32 cellular contexts compared by ENCODE assay signal in the genomic region with DNA sequence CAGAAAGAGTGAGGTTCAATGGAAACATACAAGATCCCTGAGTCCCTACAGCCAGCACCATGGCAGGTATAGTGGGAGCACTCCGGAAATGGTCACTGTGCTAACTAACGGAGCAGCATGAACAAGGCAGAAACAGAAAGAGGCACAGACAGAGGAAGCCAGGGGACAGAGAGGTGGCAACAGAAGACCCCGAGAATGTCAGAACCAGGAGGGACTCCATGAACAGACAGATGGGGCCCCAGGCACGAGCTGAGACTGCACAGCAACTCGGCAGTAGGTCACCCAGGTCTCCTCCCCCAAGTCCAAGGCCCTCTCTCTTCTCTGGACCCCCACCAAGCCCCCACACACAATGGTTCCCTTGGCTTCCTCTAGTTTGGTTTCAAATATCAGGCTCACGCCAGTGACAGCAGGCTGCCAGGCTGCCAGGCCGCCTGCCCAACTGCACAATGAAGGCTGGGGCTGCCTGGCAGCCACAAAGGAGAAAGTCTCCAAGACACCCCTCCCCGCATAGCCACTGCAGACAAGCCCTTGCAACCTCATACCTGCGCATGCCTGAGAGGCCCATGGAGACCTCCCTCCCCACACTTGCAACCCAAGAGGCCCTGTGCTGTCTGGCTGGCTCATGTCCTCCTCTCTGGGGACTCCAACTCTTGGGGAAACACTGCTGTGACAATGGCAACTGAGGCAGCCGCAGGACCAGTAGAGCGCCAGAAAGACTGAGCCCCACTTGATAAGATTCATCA. TPM values are rescaled to one million over a fixed set of nuclear protein-coding genes. Genes with fewer than 3 reads are reported as not detected.
A peak's percentile ranks its signal among the peaks of the same experiment; 100 is the strongest.
DNase-seq lines count a peak whose midpoint lies in the region; ATAC-seq and TF ChIP-seq lines count a peak whose summit lies in the region.
"Had no signal": no experiment of that assay in that cellular context is flagged by ENCODE, and none has a peak within 500 bp of the region (broad histone marks: within the 10 kb centered on the region; RNA-seq: fewer than 3 reads in every experiment).

No MANE protein-coding gene starts in this region.

- CTCF ChIA-PET in A673 (lab: Charles Lee) (no interaction called here), RWPE1 (lab: Yijun Ruan, JAX) (no interaction called here)

- intact Hi-C loops in A673 (cut with micrococcal nuclease; ENCODE audit: unreplicated experiment) (no loop called here), sciatic nerve (cut with DNase I) (no loop called here)

- no peak for DNase-seq in A673 (ENCODE audit: low spot score)
- no peak for DNase-seq in RWPE1 (ENCODE audit: low spot score)
- peak; percentile 48 for DNase-seq in islet precursor cell
- DNase-seq in sciatic nerve (ENCODE audit: low spot score), result peak; percentile 33
- no peak for DNase-seq in SIG-M5 (lab: John Stamatoyannopoulos, UW)
- DNase-seq: activated CD4-positive, alpha-beta T cell treated with anti-CD3 and anti-CD28 coated beads, Interleukin-2, amount 50 U/mL, for 48 hours; activated CD4-positive, CD25-positive, alpha-beta regulatory T cell; activated CD8-positive, alpha-beta memory T cell treated with anti-CD3 and anti-CD28 coated beads, Interleukin-2, amount 50 U/mL, for 4 hours; AML-193; amniotic stem cell; CD8-positive, alpha-beta memory T cell; colonic mucosa; DMS153; effector memory CD8-positive, alpha-beta T cell; erythroblast; Kasumi-1; NCI-H1417; NCI-H2029 treated with DMSO at 0.1 percent for 48 hours; NCI-H2227 treated with DMSO at 0.1 percent for 48 hours; NCI-H526 treated with DMSO at 0.1 percent for 48 hours; PC-3; psoas muscle; SK-N-SH; T-helper 17 cell had no signal

- no peaks in the 10 kb centered on the region for H3K36me3 ChIP-seq in A673 (ENCODE audit: insufficient read depth, low read length, poor library complexity, severe bottlenecking)
- H3K36me3 ChIP-seq: colonic mucosa had no signal

- no peaks in the 10 kb centered on the region for H3K9me3 ChIP-seq in A673 (ENCODE audit: low read depth, low read length, poor library complexity, severe bottlenecking)
- H3K9me3 ChIP-seq: A549, colonic mucosa, psoas muscle, SK-N-SH had no signal

- ATAC-seq in sciatic nerve, result no peak
- no peak for ATAC-seq in GM19035 (IDR thresholded peaks at IDR 0.05; ENCODE audit: unreplicated experiment)
- no peak for ATAC-seq in GM19351 (IDR thresholded peaks at IDR 0.05; ENCODE audit: unreplicated experiment)
- ATAC-seq in HG03159 (IDR thresholded peaks at IDR 0.05; ENCODE audit: unreplicated experiment), result no peak
- ATAC-seq: A549; activated T-helper 17 cell treated with anti-CD3 and anti-CD28 coated beads, Interleukin-2, amount 50 U/mL, for 72 hours; effector memory CD8-positive, alpha-beta T cell; GM12878; naive thymus-derived CD4-positive, alpha-beta T cell; PC-3; psoas muscle; stimulated activated memory B cell treated with anti-CD40 and anti-IgM and Interleukin-4, amounts not matched to agents 10 μg/mL and 1 μg/mL and 100 μg/mL, for 72 hours; T-helper 17 cell had no signal

- H3K27me3 ChIP-seq in A673 (replicated peaks; ENCODE audit: insufficient read depth, low read depth, low read length, poor library complexity), result no peaks in the 10 kb centered on the region
- H3K27me3 ChIP-seq: colonic mucosa had no signal

- POLR2A ChIA-PET in A673 (lab: Charles Lee; ENCODE audit: low non-redundant PET) (no interaction called here), RWPE1 (lab: Yijun Ruan, JAX; ENCODE audit: low non-redundant PET) (no interaction called here)

- TF ChIP-seq CTCF in A673 (conservative IDR thresholded peaks at IDR 0.05; ENCODE audit: low read depth, low read length) (no peak), RWPE1 (conservative IDR thresholded peaks at IDR 0.05; ENCODE audit: low read depth) (no peak)

- H3K4me3 ChIP-seq in A673 (ENCODE audit: low read depth, low read length, poor library complexity, severe bottlenecking), result no peak overlapping the region
- H3K4me3 ChIP-seq: A549, colonic mucosa, GM12878, psoas muscle had no signal

- BruUV-seq in A673 (replicated peaks; lab: Mats Ljungman, UMichigan), result no TSS peak

- H3K27ac ChIP-seq in A673 (ENCODE audit: low read depth, low read length, poor library complexity, severe bottlenecking), result peak overlapping the region; percentile 80
- peak overlapping the region; percentile 31 for H3K27ac ChIP-seq in RWPE1
- H3K27ac ChIP-seq: A549, colonic mucosa, psoas muscle had no signal

- peaks cover 42% of the 10 kb centered on the region for H3K4me1 ChIP-seq in A673 (ENCODE audit: insufficient read depth, low read length, poor library complexity, severe bottlenecking)
- H3K4me1 ChIP-seq: A549, colonic mucosa had no signal

RNA-seq across cellular contexts. Expression of a gene that starts 54.7 kb away (rescaled TPM):
- 90.5 and 107 TPM in 2 replicates for total RNA-seq in A673 (2021)
- not detected for total RNA-seq in sciatic nerve
- total RNA-seq: T-helper 17 cell had no signal

RNA-seq across cellular contexts. Expression of a gene that starts 57.4 kb away (rescaled TPM):
- total RNA-seq in A673 (2021) (0.71 and 1.9 TPM in 2 replicates), sciatic nerve (4.3 TPM)

Comparison
In these comparisons a context has a peak if more than half of its experiments do, and no peak if none do; other contexts are left out.
1. DNase-seq: peak in islet precursor cell (single experiment) and sciatic nerve (single experiment); none in A673 (single experiment), RWPE1 (single experiment) and SIG-M5 (single experiment).
2. RNA of a gene that starts 54.7 kb away (total RNA-seq): 90.5 to 107 TPM in A673; not detected in sciatic nerve (single experiment); every median in the first group is over 10 times any median in the second.